21 cellular contexts compared by ENCODE assay signal in genomic region chr4:55959655-55960054, GRCh38. TPM values are rescaled to one million over a fixed set of nuclear protein-coding genes. Genes with fewer than 3 reads are reported as not detected.
DNase-seq lines count a peak whose midpoint lies in the region; ATAC-seq, FAIRE-seq and TF ChIP-seq lines count a peak whose summit lies in the region.
"Had no signal": no experiment of that assay in that cellular context is flagged by ENCODE, and none has a peak within 500 bp of the region (broad histone marks: within the 10 kb centered on the region; RNA-seq: fewer than 3 reads in every experiment).

No MANE protein-coding gene starts in this region.

- H3K27ac ChIP-seq in HepG2 (ENCODE audit: extremely low read length, insufficient read depth, low read length): no peak overlapping the region
- no peak overlapping the region for H3K27ac ChIP-seq in right lobe of liver
- no peak overlapping the region for H3K27ac ChIP-seq in CD4-positive, alpha-beta T cell (ENCODE audit: low read depth, low read length)
- H3K27ac ChIP-seq: BLaER1 treated with 17β-estradiol and CSF1 and Interleukin-3, amounts not matched to agents 10 nM and 100 nM; C4-2B had no signal

- intact Hi-C loops in HepG2 (cut with micrococcal nuclease; ENCODE audit: unreplicated experiment): no loop called here
- intact Hi-C loops in right lobe of liver (cut with DNase I): no loop called here
- intact Hi-C loops in CD4-positive, alpha-beta T cell (cut with DNase I, micrococcal nuclease): loop anchor here in 1 of 2 experiments (10.0 kb wide), 1 partner anchor 1895 kb away; the partner anchor contains the start of gene CHIC2
- intact Hi-C loops in activated CD4-positive, alpha-beta T cell treated with anti-CD3 and anti-CD28 coated beads for 36 hours (cut with DNase I, micrococcal nuclease): no loop called here

- no peaks in the 10 kb centered on the region for H3K79me2 ChIP-seq in HepG2 (ENCODE audit: insufficient read depth, low read length)

- no peaks in the 10 kb centered on the region for H3K9me3 ChIP-seq in HepG2 (ENCODE audit: low read length)
- no peaks in the 10 kb centered on the region for H3K9me3 ChIP-seq in right lobe of liver
- no peaks in the 10 kb centered on the region for H3K9me3 ChIP-seq in CD4-positive, alpha-beta T cell (ENCODE audit: control insufficient read depth, low read length)
- no peaks in the 10 kb centered on the region for H3K9me3 ChIP-seq in T-helper 17 cell (ENCODE audit: control insufficient read depth, low read length, poor library complexity, severe bottlenecking)
- H3K9me3 ChIP-seq: BLaER1 treated with 17β-estradiol and CSF1 and Interleukin-3, amounts not matched to agents 10 nM and 100 nM had no signal

- ATAC-seq in HepG2 (no peak), right lobe of liver (no peak), T-helper 17 cell (no peak), HG02623 (IDR thresholded peaks at IDR 0.05; ENCODE audit: unreplicated experiment) (no peak)
- ATAC-seq in CD4-positive, alpha-beta T cell (ENCODE audit: poor library complexity): no peak
- no peak for ATAC-seq in activated CD4-positive, alpha-beta T cell treated with anti-CD3 and anti-CD28 coated beads for 36 hours

- no peak for FAIRE-seq in HepG2 (lab: Jason Lieb, UNC)
- FAIRE-seq: A204.1, D721Med, GM12891, GM19239 had no signal

- H3K4me3 ChIP-seq in HepG2 (replicated peaks in 1 of 3; ENCODE audit: insufficient read depth in 1 of 3, low read depth in 2 of 3, low read length in 3 of 3) (no peak overlapping the region), right lobe of liver (no peak overlapping the region)
- H3K4me3 ChIP-seq: BLaER1 treated with 17β-estradiol and CSF1 and Interleukin-3, amounts not matched to agents 10 nM and 100 nM had no signal

- H3K4me3 Mint-ChIP-seq in CD4-positive, alpha-beta T cell: no peak overlapping the region
- no peak overlapping the region for H3K4me3 Mint-ChIP-seq in T-helper 17 cell
- no peak overlapping the region for H3K4me3 Mint-ChIP-seq in activated CD4-positive, alpha-beta T cell treated with anti-CD3 and anti-CD28 coated beads for 36 hours
- H3K4me3 Mint-ChIP-seq: B cell; CD4-positive, alpha-beta memory T cell; CD8-positive, alpha-beta memory T cell had no signal

- POLR2A ChIA-PET in HepG2 (lab: Yijun Ruan, JAX): no interaction called here
- POLR2A ChIA-PET in CD4-positive, alpha-beta T cell (lab: Charles Lee): interaction anchor here (1.2 to 1.5 kb wide), 2 partner anchors 10 to 12 kb away, joined by 4 to 5 read pairs; partner anchors contain the start of gene CEP135
- POLR2A ChIA-PET in activated CD4-positive, alpha-beta T cell treated with anti-CD3 and anti-CD28 coated beads for 36 hours (lab: Charles Lee): no interaction called here

- TF ChIP-seq RAD21 in HepG2 (CRISPR knock-in tag; IDR thresholded peaks at IDR 0.05): no peak

- no peaks in the 10 kb centered on the region for H3K9me3 Mint-ChIP-seq in CD4-positive, alpha-beta T cell
- H3K9me3 Mint-ChIP-seq in activated CD4-positive, alpha-beta T cell treated with anti-CD3 and anti-CD28 coated beads for 36 hours (ENCODE audit: low read depth): no peaks in the 10 kb centered on the region
- H3K9me3 Mint-ChIP-seq: CD8-positive, alpha-beta memory T cell had no signal

- H3K27me3 ChIP-seq in HepG2 (ENCODE audit: control insufficient read depth in 1 of 2, insufficient read depth in 2 of 2, low read length in 2 of 2) (no peaks in the 10 kb centered on the region), right lobe of liver (no peaks in the 10 kb centered on the region)
- no peaks in the 10 kb centered on the region for H3K27me3 ChIP-seq in CD4-positive, alpha-beta T cell (ENCODE audit: control insufficient read depth, insufficient read depth, low read length)
- H3K27me3 ChIP-seq: BLaER1 treated with 17β-estradiol and CSF1 and Interleukin-3, amounts not matched to agents 10 nM and 100 nM had no signal

- H3K4me1 Mint-ChIP-seq in CD4-positive, alpha-beta T cell (ENCODE audit: low read depth): peaks cover 7% of the 10 kb centered on the region
- H3K4me1 Mint-ChIP-seq in T-helper 17 cell: peaks cover 21% of the 10 kb centered on the region
- H3K4me1 Mint-ChIP-seq in activated CD4-positive, alpha-beta T cell treated with anti-CD3 and anti-CD28 coated beads for 36 hours: no peaks in the 10 kb centered on the region

- H3K36me3 Mint-ChIP-seq in CD4-positive, alpha-beta T cell (ENCODE audit: low read depth): peaks cover 90% of the 10 kb centered on the region
- peaks cover 21% of the 10 kb centered on the region for H3K36me3 Mint-ChIP-seq in T-helper 17 cell (ENCODE audit: low read depth)
- H3K36me3 Mint-ChIP-seq in activated CD4-positive, alpha-beta T cell treated with anti-CD3 and anti-CD28 coated beads for 36 hours (ENCODE audit: low read depth): peaks cover 47% of the 10 kb centered on the region

- no TSS peak for BruUV-seq in HepG2 (replicated peaks; lab: Mats Ljungman, UMichigan)

- in situ Hi-C loops in HepG2 (cut with HindIII; ENCODE audit: extremely low pct_ligation_motif_present, low pct_unique_long_range_greater_than_20kb): no loop called here

- TF ChIP-seq EP300 in HepG2 (IDR thresholded peaks at IDR 0.05; ENCODE audit: low read depth in 2 of 2, low read length in 2 of 2): no peak
- TF ChIP-seq EP300 in HepG2 (CRISPR knock-in tag; IDR thresholded peaks at IDR 0.05; ENCODE audit: borderline replicate concordance): no peak

- CTCF ChIA-PET in HepG2 (lab: Yijun Ruan, JAX; ENCODE audit: low intra/inter-chr PET ratio, low total read pairs): no interaction called here
- CTCF ChIA-PET in CD4-positive, alpha-beta T cell (lab: Charles Lee): no interaction called here
- CTCF ChIA-PET in activated CD4-positive, alpha-beta T cell treated with anti-CD3 and anti-CD28 coated beads for 36 hours (lab: Charles Lee): interaction anchor here (1.0 to 1.7 kb wide), 2 partner anchors 10 to 94 kb away, joined by 3 to 10 read pairs; partner anchors contain the start of gene CEP135

- TF ChIP-seq POLR2A in HepG2 (IDR thresholded peaks at IDR 0.05; ENCODE audit: insufficient read depth in 1 of 2, low read depth in 2 of 2, low read length in 2 of 2): no peak
- TF ChIP-seq POLR2A in right lobe of liver (IDR thresholded peaks at IDR 0.05): no peak

- TF ChIP-seq CTCF in HepG2 (CRISPR knock-in tag; IDR thresholded peaks at IDR 0.05): no peak
- TF ChIP-seq CTCF in right lobe of liver (IDR thresholded peaks at IDR 0.05): no peak
- TF ChIP-seq CTCF in CD4-positive, alpha-beta T cell (IDR thresholded peaks at IDR 0.05): no peak

- no peak overlapping the region for H3K9ac ChIP-seq in HepG2 (ENCODE audit: insufficient read depth, low read depth, low read length)
- H3K9ac ChIP-seq: BLaER1 treated with 17β-estradiol and CSF1 and Interleukin-3, amounts not matched to agents 10 nM and 100 nM had no signal

- no peaks in the 10 kb centered on the region for H3K27me3 Mint-ChIP-seq in CD4-positive, alpha-beta T cell
- no peaks in the 10 kb centered on the region for H3K27me3 Mint-ChIP-seq in T-helper 17 cell
- H3K27me3 Mint-ChIP-seq in activated CD4-positive, alpha-beta T cell treated with anti-CD3 and anti-CD28 coated beads for 36 hours: no peaks in the 10 kb centered on the region
- H3K27me3 Mint-ChIP-seq: B cell; CD4-positive, alpha-beta memory T cell; CD8-positive, alpha-beta memory T cell had no signal

- no peak overlapping the region for H3K4me2 ChIP-seq in HepG2 (ENCODE audit: low read depth, low read length)
- H3K4me2 ChIP-seq: BLaER1 treated with 17β-estradiol and CSF1 and Interleukin-3, amounts not matched to agents 10 nM and 100 nM had no signal

- no peak overlapping the region for H2AFZ ChIP-seq in HepG2 (ENCODE audit: low read length)

- peak overlapping the region; percentile 18 for H3K27ac Mint-ChIP-seq in CD4-positive, alpha-beta T cell
- peak overlapping the region; percentile 14 for H3K27ac Mint-ChIP-seq in T-helper 17 cell
- no peak overlapping the region for H3K27ac Mint-ChIP-seq in activated CD4-positive, alpha-beta T cell treated with anti-CD3 and anti-CD28 coated beads for 36 hours
- H3K27ac Mint-ChIP-seq: B cell had no signal

- no peaks in the 10 kb centered on the region for H3K4me1 ChIP-seq in HepG2 (ENCODE audit: insufficient read depth, low read length)
- H3K4me1 ChIP-seq in right lobe of liver: no peaks in the 10 kb centered on the region

- no peaks in the 10 kb centered on the region for H4K20me1 ChIP-seq in HepG2 (ENCODE audit: insufficient read depth, low read length)

- H3K36me3 ChIP-seq in HepG2 (replicated peaks in 1 of 2; ENCODE audit: control insufficient read depth in 1 of 2, insufficient read depth in 2 of 2, low read length in 2 of 2) (peaks cover 1 to 13% of the 10 kb centered on the region in 2 experiments; a peak in 4 of 5 replicates), right lobe of liver (peaks cover 0 to 6% (median 0%) of the 10 kb centered on the region in 4 donors)

- DNase-seq in HepG2 (ENCODE audit: low spot score) (no peak), right lobe of liver (no peak), T-helper 17 cell (no peak), D341Med (ENCODE audit: low spot score) (no peak)
- DNase-seq in CD4-positive, alpha-beta T cell: no peak
- DNase-seq in activated CD4-positive, alpha-beta T cell treated with anti-CD3 and anti-CD28 coated beads for 36 hours: no peak
- DNase-seq: 8988T; AML-193; CD4-positive, alpha-beta memory T cell; CD8-positive, alpha-beta memory T cell; COR-L47; DMS79 treated with DMSO at 0.1 percent for 48 hours; GF-D8 had no signal

RNA-seq across cellular contexts. Expression of gene CEP135, which starts 10.9 kb away (rescaled TPM):
- 8.4 and 8.8 TPM in 2 replicates for total RNA-seq in HepG2 (2016; rRNA removed; fragmentation: Illumina TruSeq; extraction: Trizol)
- 2.2 and 2.4 TPM in 2 replicates for total RNA-seq in HepG2 (2016; cell fraction: cytosol; rRNA removed; fragmentation: Illumina TruSeq; extraction: Trizol; ENCODE audit: low read depth)
- 7.3 and 8.4 TPM in 2 replicates for total RNA-seq in HepG2 (2016; cell fraction: insoluble cytoplasmic fraction; rRNA removed; fragmentation: Illumina TruSeq; extraction: Trizol)
- total RNA-seq in HepG2 (2016; cell fraction: membrane; rRNA removed; fragmentation: Illumina TruSeq; extraction: Trizol): 2.9 and 3.2 TPM in 2 replicates
- 17.3 and 17.4 TPM in 2 replicates for total RNA-seq in HepG2 (2016; cell fraction: nucleus; rRNA removed; fragmentation: Illumina TruSeq; extraction: Trizol)
- polyA plus RNA-seq in HepG2 (2011; rRNA removed): 0.89 and 1.7 TPM in 2 replicates
- 0.37 and 0.47 TPM in 2 replicates for polyA plus RNA-seq in HepG2 (2011; cell fraction: cytosol; rRNA removed)
- polyA plus RNA-seq in HepG2 (2011; cell fraction: nucleus; rRNA removed): 1.7 and 2.2 TPM in 2 replicates
- 1.0 and 2.1 TPM in 2 replicates for polyA plus RNA-seq in HepG2 (2012)
- polyA plus RNA-seq in HepG2 (2016; cell fraction: cytosol; fragmentation: Illumina TruSeq; extraction: Trizol; ENCODE audit: low read depth): 0.09 and 0.11 TPM in 2 replicates
- 6.2 and 6.7 TPM in 2 replicates for polyA plus RNA-seq in HepG2 (2016; cell fraction: insoluble cytoplasmic fraction; fragmentation: Illumina TruSeq; extraction: Trizol; ENCODE audit: low read depth)
- polyA plus RNA-seq in HepG2 (2016; cell fraction: membrane; fragmentation: Illumina TruSeq; extraction: Trizol; ENCODE audit: low read depth): 0.48 and 0.52 TPM in 2 replicates
- polyA plus RNA-seq in HepG2 (2016; cell fraction: nucleus; fragmentation: Illumina TruSeq; extraction: Trizol; ENCODE audit: insufficient read depth, low read depth): 15.7 and 16.2 TPM in 2 replicates
- 1.0 and 3.6 TPM in 2 replicates for polyA minus RNA-seq in HepG2 (2011; rRNA and poly(A)+ RNA removed; ENCODE audit: low replicate concordance)
- polyA minus RNA-seq in HepG2 (2011; cell fraction: cytosol; rRNA and poly(A)+ RNA removed): 1.1 TPM in 2 replicates
- polyA minus RNA-seq in HepG2 (2011; cell fraction: nucleus; rRNA and poly(A)+ RNA removed): 11.7 and 15.8 TPM in 2 replicates
- total RNA-seq in right lobe of liver: 1 to 10 TPM in 5 of 6 experiments, under 1 TPM in 1; 0.59 to 2.4 (median 1.7) TPM
- 10 to 100 TPM; 19.6 to 21.0 TPM for total RNA-seq in CD4-positive, alpha-beta T cell
- total RNA-seq in T-helper 17 cell: 10 to 100 TPM; 21.5 to 28.3 TPM
- total RNA-seq in activated CD4-positive, alpha-beta T cell treated with anti-CD3 and anti-CD28 coated beads for 36 hours: 10 to 100 TPM; 17.0 to 17.5 TPM
